32 cellular contexts compared by ENCODE assay signal in genomic region chr18:44698518-44698917, GRCh38. TPM values are rescaled to one million over a fixed set of nuclear protein-coding genes. Genes with fewer than 3 reads are reported as not detected.
DNase-seq lines count a peak whose midpoint lies in the region; ATAC-seq, FAIRE-seq and TF ChIP-seq lines count a peak whose summit lies in the region.
"Had no signal": no experiment of that assay in that cellular context is flagged by ENCODE, and none has a peak within 500 bp of the region (broad histone marks: within the 10 kb centered on the region; RNA-seq: fewer than 3 reads in every experiment).

No MANE protein-coding gene starts in this region.

- in situ Hi-C loops in mammary epithelial cell (cut with MboI; ENCODE audit: low sequenced_read_pairs in 2 of 2), result loop anchor here (25.0 kb wide), 2 partner anchors 514 to 561 kb away; no protein-coding TSS in a partner anchor

- H3K4me3 Mint-ChIP-seq in activated naive CD8-positive, alpha-beta T cell treated with anti-CD3 and anti-CD28 coated beads, Interleukin-2, amount 50 U/mL, for 24 hours, result no peak overlapping the region
- H3K4me3 Mint-ChIP-seq: CD4-positive, alpha-beta memory T cell; nephron progenitor cell had no signal

- no peak overlapping the region for H3K27ac Mint-ChIP-seq in activated naive CD8-positive, alpha-beta T cell treated with anti-CD3 and anti-CD28 coated beads, Interleukin-2, amount 50 U/mL, for 24 hours
- H3K27ac Mint-ChIP-seq: nephron progenitor cell had no signal

- H3K36me3 Mint-ChIP-seq in activated naive CD8-positive, alpha-beta T cell treated with anti-CD3 and anti-CD28 coated beads, Interleukin-2, amount 50 U/mL, for 24 hours (ENCODE audit: low read depth), result peaks cover 11% of the 10 kb centered on the region
- H3K36me3 Mint-ChIP-seq: CD4-positive, alpha-beta memory T cell had no signal

- CTCF ChIA-PET in mammary epithelial cell (lab: Charles Lee; ENCODE audit: low non-redundant PET), result no interaction called here

- peaks cover 60% of the 10 kb centered on the region for H3K79me2 ChIP-seq in DOHH2 (ENCODE audit: control insufficient read depth, low read length)
- peaks cover 69% of the 10 kb centered on the region for H3K79me2 ChIP-seq in mammary epithelial cell (ENCODE audit: insufficient read depth, low read length)

- H4K20me1 ChIP-seq in DOHH2 (ENCODE audit: control insufficient read depth, insufficient read depth, low read depth, low read length) (no peaks in the 10 kb centered on the region), mammary epithelial cell (ENCODE audit: insufficient read depth, low read length) (no peaks in the 10 kb centered on the region)

- BruUV-seq in mammary epithelial cell (replicated peaks; lab: Mats Ljungman, UMichigan), result no TSS peak

- H3K9me3 ChIP-seq in DOHH2 (ENCODE audit: control insufficient read depth, insufficient read depth, low read length) (no peaks in the 10 kb centered on the region), mammary epithelial cell (replicated peaks; ENCODE audit: insufficient read depth, low read length) (no peaks in the 10 kb centered on the region), kidney (ENCODE audit: control insufficient read depth in 1 of 2, low read length in 2 of 2) (no peaks in the 10 kb centered on the region)
- H3K9me3 ChIP-seq: thoracic aorta had no signal

- FAIRE-seq in kidney (lab: Jason Lieb, UNC), result peak; percentile 79
- FAIRE-seq: GM18507, GM19239, HTR-8/SVneo, TTC549 had no signal

- H3F3A ChIP-seq in DOHH2 (ENCODE audit: control insufficient read depth, insufficient read depth), result no peaks in the 10 kb centered on the region; the same call in 1 of the 2 replicates

- no peak overlapping the region for H3K9ac ChIP-seq in mammary epithelial cell (ENCODE audit: insufficient read depth, low read length)
- no peak overlapping the region for H3K9ac ChIP-seq in kidney (ENCODE audit: low read length in 2 of 2)
- no peak overlapping the region for H3K9ac ChIP-seq in rectal smooth muscle tissue (ENCODE audit: low read length)

- H3K27me3 ChIP-seq in DOHH2 (ENCODE audit: control insufficient read depth, low read length), result no peaks in the 10 kb centered on the region
- H3K27me3 ChIP-seq in mammary epithelial cell (ENCODE audit: insufficient read depth, low read length), result no peaks in the 10 kb centered on the region
- no peaks in the 10 kb centered on the region for H3K27me3 ChIP-seq in rectal smooth muscle tissue (ENCODE audit: control insufficient read depth, insufficient read depth, low read length)

- dilution Hi-C loops in mammary epithelial cell (cut with HindIII; ENCODE audit: low sequenced_read_pairs), result no loop called here

- no peak for DNase-seq in mammary epithelial cell
- no peak for DNase-seq in kidney
- no peak for DNase-seq in NCI-H524 (lab: John Stamatoyannopoulos, UW)
- no peak for DNase-seq in amniotic stem cell (lab: John Stamatoyannopoulos, UW)
- no peak for DNase-seq in cerebellum (ENCODE audit: low spot score)
- no peak for DNase-seq in activated naive CD8-positive, alpha-beta T cell treated with anti-CD3 and anti-CD28 coated beads, Interleukin-2, amount 50 U/mL, for 24 hours
- DNase-seq: activated CD4-positive, alpha-beta T cell treated with anti-CD3 and anti-CD28 coated beads, Interleukin-2, amount 50 U/mL, for 4 hours; activated naive CD4-positive, alpha-beta T cell treated with Interleukin-2 at 50 U/mL for 16 hours; CD4-positive, alpha-beta memory T cell; dermis blood vessel endothelial cell; EL; glutamatergic neuron; H7; islet precursor cell; KG1; left ventricle myocardium superior; MM.1S; NCI-H2029 treated with DMSO at 0.1 percent for 48 hours; NCI-H526; nephron progenitor cell; OCI-M1; retina; stimulated activated naive CD8-positive, alpha-beta T cell treated with anti-CD3 and anti-CD28 coated beads, Interleukin-15, Interleukin-2, amounts not matched to agents 100 U/mL and 50 U/mL, for 24 hours had no signal

- H3K27ac ChIP-seq in DOHH2 (ENCODE audit: low read depth, low read length), result no peak overlapping the region
- no peak overlapping the region for H3K27ac ChIP-seq in mammary epithelial cell (ENCODE audit: insufficient read depth, low read depth, low read length)
- peak overlapping the region in 1 of 2 donors; percentile 78 for H3K27ac ChIP-seq in kidney (ENCODE audit: low read depth in 2 of 2, low read length in 2 of 2)
- peak overlapping the region; percentile 53 for H3K27ac ChIP-seq in rectal smooth muscle tissue (ENCODE audit: low read depth, low read length)
- H3K27ac ChIP-seq: thoracic aorta had no signal

- no peak for ATAC-seq in activated naive CD8-positive, alpha-beta T cell treated with anti-CD3 and anti-CD28 coated beads, Interleukin-2, amount 50 U/mL, for 24 hours
- ATAC-seq: activated CD4-positive, CD25-positive, alpha-beta regulatory T cell treated with anti-CD3 and anti-CD28 coated beads, Interleukin-2, amount 50 U/mL, for 24 hours; left ventricle myocardium superior; stimulated activated naive CD8-positive, alpha-beta T cell treated with anti-CD3 and anti-CD28 coated beads, Interleukin-15, Interleukin-2, amounts not matched to agents 100 U/mL and 50 U/mL, for 24 hours had no signal

- H3K4me1 Mint-ChIP-seq in activated naive CD8-positive, alpha-beta T cell treated with anti-CD3 and anti-CD28 coated beads, Interleukin-2, amount 50 U/mL, for 24 hours, result peaks cover 9% of the 10 kb centered on the region

- TF ChIP-seq CTCF in DOHH2 (IDR thresholded peaks at IDR 0.05; ENCODE audit: low read depth, low read length, poor library complexity, severe bottlenecking) (no peak), mammary epithelial cell (conservative IDR thresholded peaks at IDR 0.05 in 1 of 2, IDR thresholded peaks at IDR 0.05 in 1 of 2; ENCODE audit: extremely low read depth in 1 of 2, insufficient read depth in 1 of 2, low read depth in 1 of 2, low read length in 2 of 2) (no peak), kidney (IDR thresholded peaks at IDR 0.05; ENCODE audit: borderline replicate concordance, extremely low read depth, insufficient read depth) (no peak)

- H3K4me3 ChIP-seq in DOHH2 (ENCODE audit: low read length) (no peak overlapping the region), mammary epithelial cell (replicated peaks in 1 of 3; ENCODE audit: insufficient read depth in 1 of 3, low read depth in 2 of 3, low read length in 3 of 3) (peak overlapping the region in 1 of 3 experiments; percentile 58), kidney (ENCODE audit: low read length in 2 of 2) (peak overlapping the region; percentile 46 to 70), rectal smooth muscle tissue (ENCODE audit: low read length) (no peak overlapping the region)
- H3K4me3 ChIP-seq: skin epidermis, thoracic aorta had no signal

- H2AFZ ChIP-seq in mammary epithelial cell (ENCODE audit: low read depth, low read length), result no peak overlapping the region

- H3K27me3 Mint-ChIP-seq in activated naive CD8-positive, alpha-beta T cell treated with anti-CD3 and anti-CD28 coated beads, Interleukin-2, amount 50 U/mL, for 24 hours, result peaks cover 9% of the 10 kb centered on the region
- H3K27me3 Mint-ChIP-seq: CD4-positive, alpha-beta memory T cell had no signal

- H3K9me2 ChIP-seq in DOHH2 (replicated peaks; ENCODE audit: control insufficient read depth, low read length), result no peaks in the 10 kb centered on the region

- H3K4me2 ChIP-seq in DOHH2 (ENCODE audit: low read length) (0 out of 2 replicates have a peak overlapping the region, but pooled peaks have one; percentile 2), mammary epithelial cell (ENCODE audit: insufficient read depth, low read depth, low read length) (peak overlapping the region; percentile 73)

- WGBS in mammary epithelial cell (ENCODE audit: low coverage, missing lambda C conversion rate), result 86% methylated on average over 5 of the region's 5 CpGs

- H3K36me3 ChIP-seq in DOHH2 (ENCODE audit: control insufficient read depth, low read length), result peaks cover 13% of the 10 kb centered on the region
- H3K36me3 ChIP-seq in mammary epithelial cell (ENCODE audit: insufficient read depth, low read length), result no peaks in the 10 kb centered on the region
- no peaks in the 10 kb centered on the region for H3K36me3 ChIP-seq in kidney (ENCODE audit: control insufficient read depth in 1 of 2, insufficient read depth in 2 of 2, low read length in 2 of 2)
- H3K36me3 ChIP-seq in rectal smooth muscle tissue (ENCODE audit: control insufficient read depth, insufficient read depth, low read length), result no peaks in the 10 kb centered on the region
- H3K36me3 ChIP-seq: thoracic aorta had no signal

- intact Hi-C loops in mammary epithelial cell (cut with micrococcal nuclease), result loop anchor here (5.0 to 10.0 kb wide), 2 partner anchors 89 to 286 kb away; no protein-coding TSS in a partner anchor
- intact Hi-C loops in kidney (cut with DNase I), result no loop called here

- no peaks in the 10 kb centered on the region for H3K9me3 Mint-ChIP-seq in activated naive CD8-positive, alpha-beta T cell treated with anti-CD3 and anti-CD28 coated beads, Interleukin-2, amount 50 U/mL, for 24 hours
- H3K9me3 Mint-ChIP-seq: CD4-positive, alpha-beta memory T cell; nephron progenitor cell had no signal

- H3K4me1 ChIP-seq in DOHH2 (ENCODE audit: control insufficient read depth, low read length), result peaks cover 33% of the 10 kb centered on the region
- H3K4me1 ChIP-seq in mammary epithelial cell (ENCODE audit: insufficient read depth, low read length), result peaks cover 74% of the 10 kb centered on the region
- H3K4me1 ChIP-seq in kidney (ENCODE audit: control insufficient read depth in 1 of 2, insufficient read depth in 1 of 2, low read depth in 1 of 2, low read length in 2 of 2), result peaks cover 34 to 37% of the 10 kb centered on the region in 2 donors
- peaks cover 36% of the 10 kb centered on the region for H3K4me1 ChIP-seq in rectal smooth muscle tissue (ENCODE audit: control insufficient read depth, insufficient read depth, low read length)

RNA-seq across cellular contexts. Expression of gene SETBP1, which starts 17.8 kb away (rescaled TPM):
- 10 to 100 TPM; 23.2 to 34.7 TPM for total RNA-seq in mammary epithelial cell
- 7.4 TPM for polyA plus RNA-seq in mammary epithelial cell
- 12.7 TPM for polyA minus RNA-seq in mammary epithelial cell
- total RNA-seq in kidney, result 71.7 TPM
- 2.7 TPM for polyA plus RNA-seq in kidney (ENCODE audit: insufficient read depth, low read depth, low replicate concordance)
- total RNA-seq in cerebellum, result 46.3 TPM

Comparison
In these comparisons a context has a peak if more than half of its experiments do, and no peak if none do; other contexts are left out.
1. H3K4me3 ChIP-seq: peak in kidney (2 of 2); none in DOHH2 (single experiment) and rectal smooth muscle tissue (single experiment).